Comparison of ENCODE assay signal across 8 cellular contexts in the genomic region with DNA sequence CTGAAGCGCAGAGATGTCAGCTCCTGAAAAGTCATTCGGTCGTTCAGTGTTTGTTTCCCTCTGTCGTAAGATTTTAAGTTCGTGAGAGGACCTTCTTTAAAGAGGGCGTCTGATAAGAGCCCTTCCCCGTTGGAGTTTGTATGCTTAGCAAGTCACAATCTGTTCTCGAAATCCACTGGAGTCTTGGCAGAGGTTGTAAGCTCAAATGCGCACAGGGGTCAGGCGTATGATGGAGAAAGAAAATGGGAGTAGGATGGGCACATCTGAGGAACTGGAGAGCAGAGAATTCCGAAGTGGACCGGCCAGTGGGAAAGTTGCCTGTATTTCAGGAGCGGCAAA. TPM values are rescaled to one million over a fixed set of nuclear protein-coding genes. Genes with fewer than 3 reads are reported as not detected.
DNase-seq lines count a peak whose midpoint lies in the region; ATAC-seq and TF ChIP-seq lines count a peak whose summit lies in the region.

No MANE protein-coding gene starts in this region.

- H3K27me3 Mint-ChIP-seq in activated CD8-positive, alpha-beta memory T cell treated with anti-CD3 and anti-CD28 coated beads, Interleukin-2, amount 10 ng/mL, durations not matched to agents 7 days and 5 days = peaks cover 2% of the 10 kb centered on the region
- H3K27me3 Mint-ChIP-seq in endothelial cell (ENCODE audit: unreplicated experiment) = peaks cover 5% of the 10 kb centered on the region

- H3K27ac Mint-ChIP-seq in activated CD8-positive, alpha-beta memory T cell treated with anti-CD3 and anti-CD28 coated beads, Interleukin-2, amount 10 ng/mL, durations not matched to agents 7 days and 5 days = peak overlapping the region; percentile 82
- peak overlapping the region; percentile 91 for H3K27ac Mint-ChIP-seq in endothelial cell (ENCODE audit: unreplicated experiment)

- peaks cover 16% of the 10 kb centered on the region for H3K4me1 Mint-ChIP-seq in activated CD8-positive, alpha-beta memory T cell treated with anti-CD3 and anti-CD28 coated beads, Interleukin-2, amount 10 ng/mL, durations not matched to agents 7 days and 5 days
- peaks cover 7% of the 10 kb centered on the region for H3K4me1 Mint-ChIP-seq in endothelial cell (ENCODE audit: unreplicated experiment)

- no peaks in the 10 kb centered on the region for H3K9me3 ChIP-seq in aorta (ENCODE audit: control insufficient read depth, low read length)

- intact Hi-C loops in aorta (cut with DNase I) = no loop called here

- H3K36me3 Mint-ChIP-seq in activated CD8-positive, alpha-beta memory T cell treated with anti-CD3 and anti-CD28 coated beads, Interleukin-2, amount 10 ng/mL, durations not matched to agents 7 days and 5 days = peaks cover 4% of the 10 kb centered on the region
- H3K36me3 Mint-ChIP-seq in endothelial cell (ENCODE audit: low read depth, unreplicated experiment) = peaks cover 17% of the 10 kb centered on the region

- peak overlapping the region; percentile 88 for H3K4me3 Mint-ChIP-seq in activated CD8-positive, alpha-beta memory T cell treated with anti-CD3 and anti-CD28 coated beads, Interleukin-2, amount 10 ng/mL, durations not matched to agents 7 days and 5 days
- peak overlapping the region; percentile 96 for H3K4me3 Mint-ChIP-seq in endothelial cell (ENCODE audit: unreplicated experiment)

- H3K36me3 ChIP-seq in aorta (ENCODE audit: control insufficient read depth in 1 of 2, insufficient read depth in 2 of 2, low read length in 1 of 2) = no peaks in the 10 kb centered on the region

- peaks cover 0 to 4% of the 10 kb centered on the region in 2 donors for H3K4me1 ChIP-seq in aorta (ENCODE audit: control insufficient read depth in 1 of 2, insufficient read depth in 2 of 2, low read length in 2 of 2)

- H3K27ac ChIP-seq in RWPE1 = peak overlapping the region; percentile 79
- peak overlapping the region; percentile 52 to 65 for H3K27ac ChIP-seq in aorta (ENCODE audit: low read depth in 1 of 2, low read length in 2 of 2)

- ATAC-seq in activated CD8-positive, alpha-beta memory T cell treated with anti-CD3 and anti-CD28 coated beads, Interleukin-2, amount 10 ng/mL, durations not matched to agents 7 days and 5 days = no peak
- ATAC-seq in HG02943 (IDR thresholded peaks at IDR 0.05; ENCODE audit: low read depth, unreplicated experiment) (peak; percentile 16), aorta (ENCODE audit: low FRiP score) (peak; percentile 55)

- 1 to 2% methylated on average over 13 of the region's 13 CpGs for WGBS in aorta, 2 donors

- CTCF ChIA-PET in activated CD8-positive, alpha-beta memory T cell treated with anti-CD3 and anti-CD28 coated beads, Interleukin-2, amount 10 ng/mL, durations not matched to agents 7 days and 5 days (lab: Charles Lee) = no interaction called here
- CTCF ChIA-PET in RWPE1 (lab: Yijun Ruan, JAX) = interaction anchor here (0.7 to 1.1 kb wide), 2 partner anchors 80 to 465 kb away, joined by 3 to 4 read pairs; partner anchors contain the start of gene DTWD2

- H3K4me3 ChIP-seq in aorta (ENCODE audit: low read length in 2 of 2) = peak overlapping the region; percentile 77 to 88

- TF ChIP-seq CTCF in RWPE1 (conservative IDR thresholded peaks at IDR 0.05; ENCODE audit: low read depth) (no peak), endothelial cell (IDR thresholded peaks at IDR 0.05; ENCODE audit: unreplicated experiment) (no peak)

- H3K9me3 Mint-ChIP-seq in activated CD8-positive, alpha-beta memory T cell treated with anti-CD3 and anti-CD28 coated beads, Interleukin-2, amount 10 ng/mL, durations not matched to agents 7 days and 5 days (ENCODE audit: low read depth) = no peaks in the 10 kb centered on the region
- peaks cover 7% of the 10 kb centered on the region for H3K9me3 Mint-ChIP-seq in endothelial cell (ENCODE audit: unreplicated experiment)

- no peak for DNase-seq in activated CD8-positive, alpha-beta memory T cell treated with anti-CD3 and anti-CD28 coated beads, Interleukin-2, amount 10 ng/mL, durations not matched to agents 7 days and 5 days
- no peak for DNase-seq in activated CD8-positive, alpha-beta memory T cell treated with anti-CD3 and anti-CD28 coated beads for 24 hours
- DNase-seq in RWPE1 (ENCODE audit: low spot score) = peak; percentile 27
- DNase-seq in endothelial cell (ENCODE audit: low spot score) = no peak
- DNase-seq in mucosa of gallbladder (ENCODE audit: low spot score) = peak; percentile 31
- DNase-seq in aorta = no peak
- no peak for DNase-seq in NCI-H2107 treated with DMSO at 0.1 percent for 48 hours (lab: John Stamatoyannopoulos, UW; ENCODE audit: unreplicated experiment)

- POLR2A ChIA-PET in RWPE1 (lab: Yijun Ruan, JAX; ENCODE audit: low non-redundant PET) = no interaction called here

- no peaks in the 10 kb centered on the region for H3K27me3 ChIP-seq in aorta (ENCODE audit: control insufficient read depth in 1 of 2, insufficient read depth in 2 of 2, low read length in 1 of 2)

RNA-seq across cellular contexts. Expression of gene HSD17B4, which starts 0.7 kb away (rescaled TPM):
- total RNA-seq in activated CD8-positive, alpha-beta memory T cell treated with anti-CD3 and anti-CD28 coated beads, Interleukin-2, amount 10 ng/mL, durations not matched to agents 7 days and 5 days = 10 to 100 TPM; 62.0 to 88.0 TPM
- 160 TPM for total RNA-seq in endothelial cell (ENCODE audit: unreplicated experiment)
- total RNA-seq in mucosa of gallbladder = 379 TPM
- 100 to 1,000 TPM; 138 to 157 TPM for total RNA-seq in aorta
- 100 to 1,000 TPM; 170 to 172 TPM for polyA plus RNA-seq in aorta

Comparison
In these comparisons a context has a peak if more than half of its experiments do, and no peak if none do; other contexts are left out.
1. DNase-seq: peak in RWPE1 (single experiment) and mucosa of gallbladder (single experiment); none in activated CD8-positive, alpha-beta memory T cell treated with anti-CD3 and anti-CD28 coated beads, Interleukin-2, amount 10 ng/mL, durations not matched to agents 7 days and 5 days (single experiment), activated CD8-positive, alpha-beta memory T cell treated with anti-CD3 and anti-CD28 coated beads for 24 hours (single experiment), endothelial cell (single experiment), aorta (0 of 2) and NCI-H2107 treated with DMSO at 0.1 percent for 48 hours (single experiment).